In the genomic region with DNA sequence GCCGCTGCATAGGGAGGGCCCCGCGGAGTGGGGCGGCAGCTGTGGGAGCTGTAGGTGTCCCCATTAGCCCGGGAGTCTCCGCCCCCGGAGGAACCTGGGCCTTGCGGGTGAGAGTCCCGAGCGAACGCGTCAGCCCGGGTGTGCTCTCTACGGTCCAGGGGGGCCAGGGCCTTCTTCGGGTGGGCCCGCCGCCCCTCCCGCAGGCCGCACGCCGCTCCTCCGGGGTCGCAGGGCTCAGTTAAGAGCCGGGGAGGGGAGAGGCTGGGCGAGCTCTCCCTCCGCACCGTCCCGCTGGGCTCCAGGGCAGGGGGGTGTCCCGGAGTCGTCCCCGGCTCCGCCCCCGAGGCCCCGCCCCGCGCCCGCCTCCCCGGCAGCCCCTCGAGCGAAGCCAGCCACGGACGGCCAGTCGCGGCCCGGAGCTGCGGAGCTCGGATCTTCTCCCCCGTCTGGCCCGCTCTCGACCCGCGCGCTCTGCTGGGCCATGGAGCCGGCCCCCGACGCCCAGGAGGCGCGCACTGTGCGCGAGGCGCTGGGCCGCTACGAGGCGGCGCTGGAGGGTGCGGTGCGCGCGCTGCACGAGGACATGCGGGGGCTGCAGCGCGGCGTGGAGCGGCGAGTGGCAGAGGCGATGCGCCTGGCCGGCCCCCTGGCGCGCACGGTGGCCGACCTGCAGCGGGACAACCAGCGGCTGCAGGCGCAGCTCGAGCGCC, we compare ENCODE assay signal across 9 cellular contexts. TPM values are rescaled to one million over a fixed set of nuclear protein-coding genes. Genes with fewer than 3 reads are reported as not detected.
A peak's percentile ranks its signal among the peaks of the same experiment; 100 is the strongest.
DNase-seq lines count a peak whose midpoint lies in the region; ATAC-seq lines count a peak whose summit lies in the region.
"Had no signal": no experiment of that assay in that cellular context is flagged by ENCODE, and none has a peak within 500 bp of the region (broad histone marks: within the 10 kb centered on the region; RNA-seq: fewer than 3 reads in every experiment).

TSS of gene SMTNL2 (plus strand) at position 405 of the 710 bp plus-strand sequence. CDS start at position 482, 77 bp downstream.

- peak; percentile 26 to 58 for ATAC-seq in activated naive CD4-positive, alpha-beta T cell treated with anti-CD3 and anti-CD28 coated beads, Interleukin-2, amount 50 U/mL, for 72 hours
- ATAC-seq in left lobe of liver: peak; percentile 46

- no peak within 1 kb of the TSS for H3K9ac ChIP-seq in subcutaneous abdominal adipose tissue (ENCODE audit: low read length in 5 of 5)

- no peak within 1 kb of the TSS for H3K27ac Mint-ChIP-seq in activated naive CD4-positive, alpha-beta T cell treated with anti-CD3 and anti-CD28 coated beads, Interleukin-2, amount 50 U/mL, for 72 hours

- H3K4me3 ChIP-seq in subcutaneous abdominal adipose tissue (ENCODE audit: low read depth in 1 of 5, low read length in 5 of 5): peak within 1 kb of the TSS in 3 of 5 donors; percentile 40 to 61 (median 55)

- H3K4me1 ChIP-seq in subcutaneous abdominal adipose tissue (ENCODE audit: control insufficient read depth in 5 of 5, insufficient read depth in 5 of 5, low read length in 5 of 5): peaks cover 0 to 16% (median 9%) of the 10 kb centered on the region in 5 donors

- peaks cover 20 to 56% (median 54%) of the 10 kb centered on the region in 5 donors for H3K27me3 ChIP-seq in subcutaneous abdominal adipose tissue (ENCODE audit: control insufficient read depth in 5 of 5, insufficient read depth in 4 of 5, low read length in 5 of 5)

- H3K9me3 ChIP-seq in subcutaneous abdominal adipose tissue (ENCODE audit: control insufficient read depth in 5 of 5, low read length in 5 of 5): no peaks in the 10 kb centered on the region

- H3K36me3 Mint-ChIP-seq in activated naive CD4-positive, alpha-beta T cell treated with anti-CD3 and anti-CD28 coated beads, Interleukin-2, amount 50 U/mL, for 72 hours: no peaks in the 10 kb centered on the region

- peak; percentile 9 to 59 for DNase-seq in NCI-H524 (lab: John Stamatoyannopoulos, UW)
- no peak for DNase-seq in NCI-H524 treated with DMSO at 0.1 percent for 48 hours (lab: John Stamatoyannopoulos, UW)
- DNase-seq in activated naive CD4-positive, alpha-beta T cell treated with anti-CD3 and anti-CD28 coated beads, Interleukin-2, amount 50 U/mL, for 72 hours (ENCODE audit: low spot score in 2 of 2): no peak
- no peak for DNase-seq in left lobe of liver (ENCODE audit: low spot score)
- DNase-seq in occipital lobe (lab: John Stamatoyannopoulos, UW): no peak
- no peak for DNase-seq in central memory CD4-positive, alpha-beta T cell
- no peak for DNase-seq in SIG-M5 treated with dmso at 0.1 percent for 504 hours (lab: John Stamatoyannopoulos, UW; ENCODE audit: unreplicated experiment)

- no peaks in the 10 kb centered on the region for H3K36me3 ChIP-seq in subcutaneous abdominal adipose tissue (ENCODE audit: control insufficient read depth in 5 of 5, insufficient read depth in 5 of 5, low read length in 5 of 5)

- no peak within 1 kb of the TSS for H3K27ac ChIP-seq in subcutaneous abdominal adipose tissue (ENCODE audit: low read depth, low read length)
- H3K27ac ChIP-seq: C4-2B had no signal

- H3K9me3 Mint-ChIP-seq in activated naive CD4-positive, alpha-beta T cell treated with anti-CD3 and anti-CD28 coated beads, Interleukin-2, amount 50 U/mL, for 72 hours: no peaks in the 10 kb centered on the region

RNA-seq across cellular contexts. Expression of gene SMTNL2, which starts in this region (rescaled TPM):
- not detected for total RNA-seq in activated naive CD4-positive, alpha-beta T cell treated with anti-CD3 and anti-CD28 coated beads, Interleukin-2, amount 50 U/mL, for 72 hours
- total RNA-seq in left lobe of liver (not detected), occipital lobe (3.7 TPM)

Comparison
In these comparisons a context has a peak if more than half of its experiments do, and no peak if none do; other contexts are left out.
1. DNase-seq: peak in NCI-H524 (2 of 2); none in NCI-H524 treated with DMSO at 0.1 percent for 48 hours (single experiment), activated naive CD4-positive, alpha-beta T cell treated with anti-CD3 and anti-CD28 coated beads, Interleukin-2, amount 50 U/mL, for 72 hours (0 of 2), left lobe of liver (single experiment), occipital lobe (single experiment), central memory CD4-positive, alpha-beta T cell (single experiment) and SIG-M5 treated with dmso at 0.1 percent for 504 hours (single experiment).
2. Peak in ATAC-seq in activated naive CD4-positive, alpha-beta T cell treated with anti-CD3 and anti-CD28 coated beads, Interleukin-2, amount 50 U/mL, for 72 hours; RNA of the gene not detected or under 1 TPM.
3. Peak in ATAC-seq in left lobe of liver; RNA of the gene not detected or under 1 TPM.